In genomic region chr5:77305222-77305846, GRCh38 we compare ENCODE assay signal across 25 cellular contexts.
A peak's percentile ranks its signal among the peaks of the same experiment; 100 is the strongest.
DNase-seq lines count a peak whose midpoint lies in the region; ATAC-seq and TF ChIP-seq lines count a peak whose summit lies in the region.
"Had no signal": no experiment of that assay in that cellular context is flagged by ENCODE, and none has a peak within 500 bp of the region (broad histone marks: within the 10 kb centered on the region; RNA-seq: fewer than 3 reads in every experiment).

No MANE protein-coding gene starts in this region.

- 100% methylated on average over 1 of the region's 2 CpGs; no CpG with 5 or more reads in 1 of the 2 experiments for WGBS in IMR-90 (ENCODE audit: extremely low coverage in 2 of 2, insufficient read length in 1 of 2), 2 experiments
- 39 to 74% (median 51%) methylated on average over 2 of the region's 2 CpGs for WGBS in stomach, 5 donors
- 86% methylated on average over 1 of the region's 2 CpGs for WGBS in right lobe of liver (ENCODE audit: insufficient coverage, low coverage, low lambda C conversion rate, missing lambda C conversion rate)

- DNase-seq in IMR-90 (no peak), left lung (no peak), stomach (peak; percentile 64), NCI-H1694 treated with DMSO at 0.1 percent for 48 hours (lab: John Stamatoyannopoulos, UW) (no peak), NCI-H2171 (lab: John Stamatoyannopoulos, UW) (no peak), colonic mucosa (no peak), right lobe of liver (no peak)
- DNase-seq: activated gamma-delta T cell treated with Interleukin-2 at 50 U/mL for 16 hours; activated T-cell treated with anti-CD3 and anti-CD28 coated beads, Interleukin-2, amount 50 U/mL, for 1 hour; DMS53; effector CD4-positive, alpha-beta T cell; heart left ventricle; KG1; kidney; MM.1S; NCI-H1417; NCI-H524; SHP77; stimulated activated naive CD4-positive, alpha-beta T cell treated with Interleukin-2 at 50 U/mL for 16 hours had no signal

- H2BK20ac ChIP-seq in IMR-90 (ENCODE audit: low read depth, low read length) = peak overlapping the region; percentile 82

- TF ChIP-seq POLR2A in IMR-90 (IDR thresholded peaks at IDR 0.05; ENCODE audit: low read depth, low read length) = no peak
- TF ChIP-seq POLR2A in stomach (IDR thresholded peaks at IDR 0.05) = no peak
- no peak for TF ChIP-seq POLR2A in right lobe of liver (IDR thresholded peaks at IDR 0.05)

- no peak overlapping the region for H2BK5ac ChIP-seq in IMR-90 (ENCODE audit: low read depth, low read length, poor library complexity, severe bottlenecking)

- H3K9ac ChIP-seq in IMR-90 (ENCODE audit: low read depth, low read length) (no peak overlapping the region), colonic mucosa (ENCODE audit: low read depth in 2 of 2, low read length in 2 of 2) (no peak overlapping the region)

- no peak overlapping the region for H3K18ac ChIP-seq in IMR-90 (ENCODE audit: low read depth, low read length)

- no peak overlapping the region for H4K91ac ChIP-seq in IMR-90 (ENCODE audit: insufficient read depth, low read depth, low read length)

- H2BK15ac ChIP-seq in IMR-90 (ENCODE audit: low read depth, low read length) = peak overlapping the region; percentile 54; the same call in 2 of the 3 replicates

- H2AK9ac ChIP-seq in IMR-90 (replicated peaks; ENCODE audit: low read depth, low read length, poor library complexity) = no peak overlapping the region

- intact Hi-C loops in IMR-90 (cut with micrococcal nuclease) (loop anchor here (10.0 kb wide), 1 partner anchor 1679 kb away; the partner anchor contains the start of gene ARSB), left lung (cut with DNase I) (no loop called here), stomach (cut with DNase I; ENCODE audit: low total_unique reads) (no loop called here), colonic mucosa (cut with DNase I) (no loop called here), right lobe of liver (cut with DNase I) (no loop called here)

- H3K4me1 ChIP-seq in IMR-90 (ENCODE audit: control insufficient read depth, insufficient read depth, low read length) (peaks cover 13% of the 10 kb centered on the region), left lung (no peaks in the 10 kb centered on the region), stomach (peaks cover 4 to 53% (median 12%) of the 10 kb centered on the region in 4 donors), colonic mucosa (no peaks in the 10 kb centered on the region), right lobe of liver (no peaks in the 10 kb centered on the region)
- H3K4me1 ChIP-seq: BE2C had no signal

- H3K4me3 ChIP-seq in IMR-90 (ENCODE audit: insufficient read depth, low read depth, low read length) = no peak overlapping the region
- H3K4me3 ChIP-seq in left lung = no peak overlapping the region
- no peak overlapping the region for H3K4me3 ChIP-seq in stomach
- no peak overlapping the region for H3K4me3 ChIP-seq in colonic mucosa
- no peak overlapping the region for H3K4me3 ChIP-seq in right lobe of liver
- H3K4me3 ChIP-seq: heart left ventricle, lung, PC-9, prostate gland had no signal

- TF ChIP-seq RAD21 in IMR-90 (IDR thresholded peaks at IDR 0.05; ENCODE audit: low read length) = no peak

- H2AFZ ChIP-seq in IMR-90 (replicated peaks; ENCODE audit: low read length, poor library complexity) = peak overlapping the region; percentile 13
- H2AFZ ChIP-seq: PC-9 had no signal

- H3K36me3 ChIP-seq in IMR-90 (ENCODE audit: control insufficient read depth, insufficient read depth, low read length) (no peaks in the 10 kb centered on the region), left lung (no peaks in the 10 kb centered on the region), stomach (no peaks in the 10 kb centered on the region), colonic mucosa (no peaks in the 10 kb centered on the region), right lobe of liver (no peaks in the 10 kb centered on the region)
- H3K36me3 ChIP-seq: BE2C, heart left ventricle, prostate gland had no signal

- dilution Hi-C loops in IMR-90 (cut with HindIII; ENCODE audit: low sequenced_read_pairs, unreplicated experiment) = no loop called here

- in situ Hi-C loops in IMR-90 (cut with MboI; ENCODE audit: low sequenced_read_pairs) = no loop called here

- H3K4ac ChIP-seq in IMR-90 (ENCODE audit: low read depth, low read length) = peak overlapping the region; percentile 53

- H3K56ac ChIP-seq in IMR-90 (ENCODE audit: extremely low read depth, insufficient read depth, low read length) = no peak overlapping the region

- peaks cover 17% of the 10 kb centered on the region; the same call in 1 of the 2 replicates for H3K9me1 ChIP-seq in IMR-90 (ENCODE audit: insufficient read depth, low read length)

- H3K27ac ChIP-seq in C4-2B (peak overlapping the region; percentile 30), IMR-90 (ENCODE audit: insufficient read depth, low read length) (no peak overlapping the region), left lung (no peak overlapping the region), stomach (peak overlapping the region in 4 of 5 donors; percentile 11 to 84 (median 32)), colonic mucosa (no peak overlapping the region), right lobe of liver (no peak overlapping the region)
- H3K27ac ChIP-seq: PC-9 had no signal

- TF ChIP-seq EP300 in stomach (IDR thresholded peaks at IDR 0.05) = no peak

- H2BK120ac ChIP-seq in IMR-90 (ENCODE audit: low read depth, low read length) = peak overlapping the region; percentile 32; the same call in 1 of the 2 replicates

- H3K4me2 ChIP-seq in IMR-90 (ENCODE audit: low read depth, low read length) = no peak overlapping the region
- H3K4me2 ChIP-seq: PC-9 had no signal

- H4K5ac ChIP-seq in IMR-90 (ENCODE audit: low read depth, low read length) = no peak overlapping the region

- CTCF ChIA-PET in IMR-90 (lab: Yijun Ruan, JAX) = interaction anchor here (0.5 kb wide), 1 partner anchor 205 kb away, joined by 5 read pairs; no protein-coding TSS in a partner anchor

- POLR2A ChIA-PET in IMR-90 (lab: Charles Lee; ENCODE audit: unreplicated experiment) = no interaction called here

- H4K8ac ChIP-seq in IMR-90 (ENCODE audit: low read depth in 2 of 2, low read length in 2 of 2) = peak overlapping the region in 1 of 2 experiments; percentile 30; a peak in 1 of 4 replicates

- H3K23ac ChIP-seq in IMR-90 (ENCODE audit: low read depth, low read length) = no peak overlapping the region

- ATAC-seq in IMR-90 (ENCODE audit: low read depth) = no peak
- ATAC-seq in left lung = peak; percentile 33
- ATAC-seq in right lobe of liver = no peak
- ATAC-seq: HCT116 had no signal

- H3K79me1 ChIP-seq in IMR-90 (ENCODE audit: low read depth in 1 of 2, low read length in 2 of 2) = no peaks in the 10 kb centered on the region

- peak overlapping the region; percentile 85; the same call in 1 of the 2 replicates for H3K14ac ChIP-seq in IMR-90 (replicated peaks; ENCODE audit: low read depth, low read length)

- no peaks in the 10 kb centered on the region for H4K20me1 ChIP-seq in IMR-90 (ENCODE audit: insufficient read depth, low read length)

- H3K9me3 ChIP-seq in IMR-90 (ENCODE audit: control insufficient read depth, insufficient read depth, low read length) (no peaks in the 10 kb centered on the region), left lung (no peaks in the 10 kb centered on the region), stomach (no peaks in the 10 kb centered on the region), colonic mucosa (no peaks in the 10 kb centered on the region), right lobe of liver (no peaks in the 10 kb centered on the region)
- H3K9me3 ChIP-seq: BE2C, heart left ventricle, prostate gland had no signal

- TF ChIP-seq CTCF in C4-2B (conservative IDR thresholded peaks at IDR 0.05) (no peak), IMR-90 (conservative IDR thresholded peaks at IDR 0.05; ENCODE audit: low read depth, low read length) (no peak), left lung (IDR thresholded peaks at IDR 0.05) (no peak), stomach (IDR thresholded peaks at IDR 0.05) (no peak), colonic mucosa (IDR thresholded peaks at IDR 0.05) (no peak), right lobe of liver (IDR thresholded peaks at IDR 0.05) (no peak)

- BruUV-seq in IMR-90 (replicated peaks; lab: Mats Ljungman, UMichigan) = no TSS peak

- H3K27me3 ChIP-seq in IMR-90 (ENCODE audit: control insufficient read depth, insufficient read depth, low read length) (no peaks in the 10 kb centered on the region; the same call in 1 of the 2 replicates), left lung (no peaks in the 10 kb centered on the region), stomach (no peaks in the 10 kb centered on the region), colonic mucosa (no peaks in the 10 kb centered on the region), right lobe of liver (no peaks in the 10 kb centered on the region)
- H3K27me3 ChIP-seq: BE2C, heart left ventricle had no signal

- peak overlapping the region; percentile 58 for H2AK5ac ChIP-seq in IMR-90 (ENCODE audit: low read depth, low read length)

TF ChIP-seq in IMR-90, 13 proteins besides CTCF, POLR2A, EP300 and RAD21:
- no peak for TF ChIP-seq ELK1 (IDR thresholded peaks at IDR 0.05; ENCODE audit: borderline replicate concordance, low read depth, low read length)

Comparison
In these comparisons a context has a peak if more than half of its experiments do, and no peak if none do; other contexts are left out.
1. H3K27ac ChIP-seq: peak in C4-2B (single experiment) and stomach (4 of 5); none in IMR-90 (single experiment), left lung (0 of 2), colonic mucosa (single experiment) and right lobe of liver (0 of 3).